ENCODE assay signal across 7 cellular contexts in genomic region chr14:99579077-99579836, GRCh38. TPM values are rescaled to one million over a fixed set of nuclear protein-coding genes. Genes with fewer than 3 reads are reported as not detected.
DNase-seq lines count a peak whose midpoint lies in the region; ATAC-seq, FAIRE-seq and TF ChIP-seq lines count a peak whose summit lies in the region.

No MANE protein-coding gene starts in this region.

- no TSS peak for BruUV-seq in endothelial cell of umbilical vein (replicated peaks; lab: Mats Ljungman, UMichigan)

- no peak overlapping the region for H2AFZ ChIP-seq in endothelial cell of umbilical vein (ENCODE audit: low read depth, low read length)

- H3K27ac ChIP-seq in endothelial cell of umbilical vein (ENCODE audit: insufficient read depth, low read depth, low read length), result peak overlapping the region; percentile 23
- peak overlapping the region; percentile 85 to 94 for H3K27ac ChIP-seq in mucosa of rectum (ENCODE audit: low read depth in 2 of 2, low read length in 2 of 2)
- H3K27ac ChIP-seq in uterus, result peak overlapping the region; percentile 70 to 85

- H3K27me3 ChIP-seq in endothelial cell of umbilical vein (ENCODE audit: control insufficient read depth in 2 of 2, insufficient read depth in 2 of 2, low read length in 2 of 2) (no peaks in the 10 kb centered on the region), mucosa of rectum (ENCODE audit: control insufficient read depth in 2 of 2, insufficient read depth in 2 of 2, low read length in 2 of 2) (no peaks in the 10 kb centered on the region), uterus (no peaks in the 10 kb centered on the region)

- H3K79me2 ChIP-seq in endothelial cell of umbilical vein (ENCODE audit: control insufficient read depth, insufficient read depth, low read length), result no peaks in the 10 kb centered on the region

- no peaks in the 10 kb centered on the region for H4K20me1 ChIP-seq in endothelial cell of umbilical vein (replicated peaks; ENCODE audit: control insufficient read depth, extremely low read depth, insufficient read depth, low read length)

- FAIRE-seq in endothelial cell of umbilical vein (lab: Jason Lieb, UNC), result no peak

- no peak overlapping the region for H3K9ac ChIP-seq in endothelial cell of umbilical vein (replicated peaks; ENCODE audit: extremely low read depth, insufficient read depth, low read length)
- peak overlapping the region; percentile 57 to 68 for H3K9ac ChIP-seq in mucosa of rectum (ENCODE audit: low read depth in 1 of 2, low read length in 2 of 2)

- TF ChIP-seq CTCF in endothelial cell of umbilical vein (IDR thresholded peaks at IDR 0.05; ENCODE audit: extremely low read depth in 1 of 2, insufficient read depth in 1 of 2, low read depth in 1 of 2, low read length in 2 of 2) (no peak), uterus (IDR thresholded peaks at IDR 0.05) (no peak)

- no peak overlapping the region for H3K4me2 ChIP-seq in endothelial cell of umbilical vein (ENCODE audit: insufficient read depth, low read length)

- TF ChIP-seq POLR2A in endothelial cell of umbilical vein (IDR thresholded peaks at IDR 0.05; ENCODE audit: low read depth, low read length), result no peak
- TF ChIP-seq POLR2A in uterus (IDR thresholded peaks at IDR 0.05), result no peak

- H3K9me1 ChIP-seq in endothelial cell of umbilical vein (replicated peaks; ENCODE audit: control insufficient read depth, extremely low read depth, insufficient read depth, low read length), result no peaks in the 10 kb centered on the region

- DNase-seq in NCI-H226 (peak; percentile 72), endothelial cell of umbilical vein (ENCODE audit: low read depth, low spot score) (no peak), uterus (peak in 1 of 2 donors; percentile 20), NCI-H345 (lab: John Stamatoyannopoulos, UW) (no peak), NCI-H1694 (lab: John Stamatoyannopoulos, UW) (no peak)

- H3K36me3 ChIP-seq in endothelial cell of umbilical vein (ENCODE audit: control insufficient read depth in 2 of 2, extremely low read depth in 1 of 2, insufficient read depth in 2 of 2, low read length in 2 of 2) (no peaks in the 10 kb centered on the region), mucosa of rectum (ENCODE audit: control insufficient read depth in 2 of 2, insufficient read depth in 2 of 2, low read length in 2 of 2) (peaks cover 0 to 5% of the 10 kb centered on the region in 2 donors), uterus (no peaks in the 10 kb centered on the region)

- ATAC-seq in GM21723 (IDR thresholded peaks at IDR 0.05; ENCODE audit: unreplicated experiment), result no peak

- CTCF ChIA-PET in endothelial cell of umbilical vein (lab: Charles Lee), result interaction anchor here (1.0 to 1.4 kb wide), 4 partner anchors 24 to 57 kb away, joined by 3 to 4 read pairs (median 4); no protein-coding TSS in a partner anchor

- no peak overlapping the region for H3K4me3 ChIP-seq in endothelial cell of umbilical vein (replicated peaks in 1 of 3; ENCODE audit: insufficient read depth in 1 of 3, low read depth in 1 of 3, low read length in 3 of 3)
- peak overlapping the region; percentile 33 to 67 for H3K4me3 ChIP-seq in mucosa of rectum (ENCODE audit: low read length in 2 of 2)
- no peak overlapping the region for H3K4me3 ChIP-seq in uterus

- H3K9me3 ChIP-seq in endothelial cell of umbilical vein (replicated peaks; ENCODE audit: control insufficient read depth, insufficient read depth, low read length) (no peaks in the 10 kb centered on the region), mucosa of rectum (ENCODE audit: control insufficient read depth in 2 of 2, low read length in 2 of 2) (no peaks in the 10 kb centered on the region), uterus (no peaks in the 10 kb centered on the region)

- H3K4me1 ChIP-seq in endothelial cell of umbilical vein (ENCODE audit: control insufficient read depth, extremely low read depth, insufficient read depth, low read length) (peaks cover 4% of the 10 kb centered on the region), mucosa of rectum (ENCODE audit: control insufficient read depth in 2 of 2, insufficient read depth in 2 of 2, low read length in 2 of 2) (peaks cover 51 to 64% of the 10 kb centered on the region in 2 donors), uterus (peaks cover 47 to 49% of the 10 kb centered on the region in 2 donors)

- POLR2A ChIA-PET in endothelial cell of umbilical vein (lab: Charles Lee), result no interaction called here

- intact Hi-C loops in endothelial cell of umbilical vein (cut with micrococcal nuclease), result no loop called here
- intact Hi-C loops in uterus (cut with DNase I; ENCODE audit: low total_unique reads), result no loop called here

- dilution Hi-C loops in endothelial cell of umbilical vein (cut with MboI; ENCODE audit: extremely low pct_ligation_motif_present, low sequenced_read_pairs), result no loop called here

TF ChIP-seq in endothelial cell of umbilical vein, 7 proteins besides CTCF, POLR2A, EP300 and RAD21:
- TF ChIP-seq FOS (IDR thresholded peaks at IDR 0.05; ENCODE audit: borderline replicate concordance, insufficient read depth, low read length), result no peak
- no peak for TF ChIP-seq POLR2AphosphoS5 (IDR thresholded peaks at IDR 0.05; ENCODE audit: insufficient read depth, low read depth, low read length)
- TF ChIP-seq JUN (IDR thresholded peaks at IDR 0.05; ENCODE audit: borderline replicate concordance, insufficient read depth, insufficient read length, low read depth), result no peak
- no peak for TF ChIP-seq MAX (IDR thresholded peaks at IDR 0.05; ENCODE audit: insufficient read depth, insufficient read length)
- TF ChIP-seq GATA2 (IDR thresholded peaks at IDR 0.05; ENCODE audit: insufficient read depth, insufficient read length, low read depth, low read length), result no peak

RNA-seq across cellular contexts. Expression of gene CCDC85C, which starts 24.8 kb away (rescaled TPM):
- total RNA-seq in endothelial cell of umbilical vein, result 17.8 and 22.2 TPM in 2 replicates
- 6.5 and 7.5 TPM in 2 replicates for polyA plus RNA-seq in endothelial cell of umbilical vein
- polyA plus RNA-seq in endothelial cell of umbilical vein (2011; cell fraction: cytosol; rRNA removed), result 8.3 and 10.0 TPM in 2 replicates
- polyA plus RNA-seq in endothelial cell of umbilical vein (2011; cell fraction: nucleus; rRNA removed), result 8.3 and 9.3 TPM in 2 replicates
- 9.1 and 9.5 TPM in 2 replicates for polyA plus RNA-seq in endothelial cell of umbilical vein (2012)
- 13.6 and 14.0 TPM in 2 replicates for polyA minus RNA-seq in endothelial cell of umbilical vein
- 29.1 TPM for polyA minus RNA-seq in endothelial cell of umbilical vein (2011; cell fraction: cytosol; rRNA and poly(A)+ RNA removed)
- 4.2 and 5.7 TPM in 2 replicates for polyA minus RNA-seq in endothelial cell of umbilical vein (2011; cell fraction: nucleus; rRNA and poly(A)+ RNA removed)
- total RNA-seq in uterus, result 10 to 100 TPM in 2 of 4 donors, 1 to 10 TPM in 1, under 1 TPM in 1; 0.88 to 56.3 (median 13.6) TPM

Comparison
In these comparisons a context has a peak if more than half of its experiments do, and no peak if none do; other contexts are left out.
1. H3K27ac ChIP-seq: peak in every context shown above with its lines; median percentile 90 in mucosa of rectum; 78 in uterus; 23 in endothelial cell of umbilical vein.
2. H3K4me3 ChIP-seq: peak in mucosa of rectum (2 of 2); none in endothelial cell of umbilical vein (0 of 3) and uterus (0 of 2).